6 cellular contexts compared by ENCODE assay signal in genomic region chr17:33819539-33819938, GRCh38.
"Had no signal": no experiment of that assay in that cellular context is flagged by ENCODE, and none has a peak within 500 bp of the region (broad histone marks: within the 10 kb centered on the region; RNA-seq: fewer than 3 reads in every experiment).

No MANE protein-coding gene starts in this region.

- DNase-seq: IMR-90, KBM-7, KG1 had no signal

- ATAC-seq: HepG2 had no signal

- FAIRE-seq: HepG2, HTR-8/SVneo had no signal

- H3K27ac ChIP-seq: HL-60 had no signal
